In genomic region chrX:15471016-15471415, GRCh38 we compare ENCODE assay signal across 8 cellular contexts. TPM values are rescaled to one million over a fixed set of nuclear protein-coding genes. Genes with fewer than 3 reads are reported as not detected.
DNase-seq lines count a peak whose midpoint lies in the region; ATAC-seq, FAIRE-seq and TF ChIP-seq lines count a peak whose summit lies in the region.

No MANE protein-coding gene starts in this region.

- POLR2A ChIA-PET in endothelial cell of umbilical vein (lab: Charles Lee): no interaction called here

- no peaks in the 10 kb centered on the region for H3K9me1 ChIP-seq in endothelial cell of umbilical vein (replicated peaks; ENCODE audit: control insufficient read depth, extremely low read depth, insufficient read depth, low read length)

- H3K4me1 Mint-ChIP-seq in activated CD8-positive, alpha-beta memory T cell treated with anti-CD3 and anti-CD28 coated beads, Interleukin-2, amount 10 ng/mL, durations not matched to agents 7 days and 5 days: peaks cover 2% of the 10 kb centered on the region

- no peak overlapping the region for H3K4me3 Mint-ChIP-seq in activated CD8-positive, alpha-beta memory T cell treated with anti-CD3 and anti-CD28 coated beads, Interleukin-2, amount 10 ng/mL, durations not matched to agents 7 days and 5 days

- H3K36me3 ChIP-seq in endothelial cell of umbilical vein (ENCODE audit: control insufficient read depth in 2 of 2, extremely low read depth in 1 of 2, insufficient read depth in 2 of 2, low read length in 2 of 2): peaks cover 3 to 6% of the 10 kb centered on the region in 2 experiments

- intact Hi-C loops in endothelial cell of umbilical vein (cut with micrococcal nuclease): loop anchor here (1.0 to 5.0 kb wide), 4 partner anchors 94 to 204 kb away; no protein-coding TSS in a partner anchor

- H3K79me2 ChIP-seq in endothelial cell of umbilical vein (ENCODE audit: control insufficient read depth, insufficient read depth, low read length): peaks cover 41% of the 10 kb centered on the region

- dilution Hi-C loops in endothelial cell of umbilical vein (cut with MboI; ENCODE audit: extremely low pct_ligation_motif_present, low sequenced_read_pairs): no loop called here

- no peaks in the 10 kb centered on the region for H3K9me3 Mint-ChIP-seq in activated CD8-positive, alpha-beta memory T cell treated with anti-CD3 and anti-CD28 coated beads, Interleukin-2, amount 10 ng/mL, durations not matched to agents 7 days and 5 days (ENCODE audit: low read depth)

- FAIRE-seq in endothelial cell of umbilical vein (lab: Jason Lieb, UNC): peak; percentile 94

- TF ChIP-seq POLR2A in endothelial cell of umbilical vein (IDR thresholded peaks at IDR 0.05; ENCODE audit: low read depth, low read length): no peak

- no peak overlapping the region for H3K4me3 ChIP-seq in GM12875 (ENCODE audit: low read depth, low read length)
- no peak overlapping the region for H3K4me3 ChIP-seq in endothelial cell of umbilical vein (replicated peaks in 1 of 3; ENCODE audit: insufficient read depth in 1 of 3, low read depth in 1 of 3, low read length in 3 of 3)

- H4K20me1 ChIP-seq in endothelial cell of umbilical vein (replicated peaks; ENCODE audit: control insufficient read depth, extremely low read depth, insufficient read depth, low read length): no peaks in the 10 kb centered on the region

- peak; percentile 75 for ATAC-seq in HG03045 (IDR thresholded peaks at IDR 0.05; ENCODE audit: unreplicated experiment)
- peak; percentile 76 for ATAC-seq in activated CD8-positive, alpha-beta memory T cell treated with anti-CD3 and anti-CD28 coated beads, Interleukin-2, amount 10 ng/mL, durations not matched to agents 7 days and 5 days
- ATAC-seq in stimulated activated naive CD8-positive, alpha-beta T cell treated with anti-CD3 and anti-CD28 coated beads, Interleukin-15, Interleukin-2, amounts not matched to agents 100 U/mL and 50 U/mL, for 24 hours: peak; percentile 66

- H3K27me3 Mint-ChIP-seq in activated CD8-positive, alpha-beta memory T cell treated with anti-CD3 and anti-CD28 coated beads, Interleukin-2, amount 10 ng/mL, durations not matched to agents 7 days and 5 days: no peaks in the 10 kb centered on the region

- H3K9me3 ChIP-seq in endothelial cell of umbilical vein (replicated peaks; ENCODE audit: control insufficient read depth, insufficient read depth, low read length): no peaks in the 10 kb centered on the region

- peak; percentile 24 for DNase-seq in NCI-H82 treated with DMSO at 0.1 percent for 48 hours (lab: John Stamatoyannopoulos, UW; ENCODE audit: unreplicated experiment)
- DNase-seq in activated CD8-positive, alpha-beta memory T cell treated with anti-CD3 and anti-CD28 coated beads, Interleukin-2, amount 10 ng/mL, durations not matched to agents 7 days and 5 days: peak; percentile 66
- DNase-seq in endothelial cell of umbilical vein (ENCODE audit: low read depth, low spot score): peak; percentile 67
- DNase-seq in myocyte (ENCODE audit: low read depth): peak; percentile 75
- peak; percentile 50 for DNase-seq in stimulated activated naive CD8-positive, alpha-beta T cell treated with anti-CD3 and anti-CD28 coated beads, Interleukin-15, Interleukin-2, amounts not matched to agents 100 U/mL and 50 U/mL, for 24 hours

- BruUV-seq in endothelial cell of umbilical vein (replicated peaks; lab: Mats Ljungman, UMichigan): no TSS peak

- no peak overlapping the region for H3K9ac ChIP-seq in endothelial cell of umbilical vein (replicated peaks; ENCODE audit: extremely low read depth, insufficient read depth, low read length)

- no peaks in the 10 kb centered on the region for H3K36me3 Mint-ChIP-seq in activated CD8-positive, alpha-beta memory T cell treated with anti-CD3 and anti-CD28 coated beads, Interleukin-2, amount 10 ng/mL, durations not matched to agents 7 days and 5 days

- H3K4me1 ChIP-seq in endothelial cell of umbilical vein (ENCODE audit: control insufficient read depth, extremely low read depth, insufficient read depth, low read length): peaks cover 19% of the 10 kb centered on the region

- H3K27ac ChIP-seq in 22Rv1 (no peak overlapping the region), endothelial cell of umbilical vein (ENCODE audit: insufficient read depth, low read depth, low read length) (no peak overlapping the region)

- H3K27me3 ChIP-seq in endothelial cell of umbilical vein (ENCODE audit: control insufficient read depth in 2 of 2, insufficient read depth in 2 of 2, low read length in 2 of 2): no peaks in the 10 kb centered on the region

- CTCF ChIA-PET in activated CD8-positive, alpha-beta memory T cell treated with anti-CD3 and anti-CD28 coated beads, Interleukin-2, amount 10 ng/mL, durations not matched to agents 7 days and 5 days (lab: Charles Lee): interaction anchor here (1.5 to 1.8 kb wide), 2 partner anchors 25 to 171 kb away, joined by 5 read pairs; no protein-coding TSS in a partner anchor
- CTCF ChIA-PET in endothelial cell of umbilical vein (lab: Charles Lee): interaction anchor here (0.7 to 1.3 kb wide), 4 partner anchors 10 to 94 kb away, joined by 3 to 16 read pairs (median 3); no protein-coding TSS in a partner anchor

- H2AFZ ChIP-seq in endothelial cell of umbilical vein (ENCODE audit: low read depth, low read length): no peak overlapping the region

- no peak overlapping the region for H3K27ac Mint-ChIP-seq in activated CD8-positive, alpha-beta memory T cell treated with anti-CD3 and anti-CD28 coated beads, Interleukin-2, amount 10 ng/mL, durations not matched to agents 7 days and 5 days

- H3K4me2 ChIP-seq in endothelial cell of umbilical vein (ENCODE audit: insufficient read depth, low read length): no peak overlapping the region

- peak; percentile 75 for TF ChIP-seq CTCF in 22Rv1 (IDR thresholded peaks at IDR 0.05)
- TF ChIP-seq CTCF in GM12875 (IDR thresholded peaks at IDR 0.05; ENCODE audit: borderline replicate concordance, insufficient read depth, low read depth, low read length): peak; percentile 86
- peak; percentile 62 to 70 for TF ChIP-seq CTCF in endothelial cell of umbilical vein (IDR thresholded peaks at IDR 0.05; ENCODE audit: extremely low read depth in 1 of 2, insufficient read depth in 1 of 2, low read depth in 1 of 2, low read length in 2 of 2)

TF ChIP-seq in endothelial cell of umbilical vein, 7 proteins besides CTCF, POLR2A, EP300 and RAD21:
- peak; percentile 61 for TF ChIP-seq FOS (IDR thresholded peaks at IDR 0.05; ENCODE audit: borderline replicate concordance, insufficient read depth, low read length)
- no peak for TF ChIP-seq JUN (IDR thresholded peaks at IDR 0.05; ENCODE audit: borderline replicate concordance, insufficient read depth, insufficient read length, low read depth)
- TF ChIP-seq MYC (IDR thresholded peaks at IDR 0.05; ENCODE audit: low read depth, low read length): no peak
TF ChIP-seq in endothelial cell of umbilical vein: peak in this region for 1.

RNA-seq across cellular contexts. Expression of gene PIR, which starts 22.1 kb away (rescaled TPM):
- total RNA-seq in activated CD8-positive, alpha-beta memory T cell treated with anti-CD3 and anti-CD28 coated beads, Interleukin-2, amount 10 ng/mL, durations not matched to agents 7 days and 5 days: 1 to 10 TPM; 6.2 to 7.0 TPM
- total RNA-seq in endothelial cell of umbilical vein: 92.1 and 108 TPM in 2 replicates
- 58.4 and 89.0 TPM in 2 replicates for polyA plus RNA-seq in endothelial cell of umbilical vein
- polyA plus RNA-seq in endothelial cell of umbilical vein (2011; cell fraction: cytosol; rRNA removed): 131 and 140 TPM in 2 replicates
- polyA plus RNA-seq in endothelial cell of umbilical vein (2011; cell fraction: nucleus; rRNA removed): 75.9 and 82.5 TPM in 2 replicates
- polyA plus RNA-seq in endothelial cell of umbilical vein (2012): 99.2 and 136 TPM in 2 replicates
- polyA minus RNA-seq in endothelial cell of umbilical vein: 36.8 and 41.6 TPM in 2 replicates
- polyA minus RNA-seq in endothelial cell of umbilical vein (2011; cell fraction: cytosol; rRNA and poly(A)+ RNA removed): 25.0 TPM
- 49.7 and 51.0 TPM in 2 replicates for polyA minus RNA-seq in endothelial cell of umbilical vein (2011; cell fraction: nucleus; rRNA and poly(A)+ RNA removed)
- total RNA-seq in myocyte: 4.6 and 7.3 TPM in 2 replicates
- 9.3 TPM for polyA plus RNA-seq in myocyte (2012)

RNA-seq across cellular contexts. Expression of gene BMX, which starts 29.6 kb away (rescaled TPM):
- total RNA-seq in activated CD8-positive, alpha-beta memory T cell treated with anti-CD3 and anti-CD28 coated beads, Interleukin-2, amount 10 ng/mL, durations not matched to agents 7 days and 5 days: not detected
- total RNA-seq in endothelial cell of umbilical vein (86.0 and 105 TPM in 2 replicates), myocyte (not detected in 2 replicates)
- 42.9 and 49.8 TPM in 2 replicates for polyA plus RNA-seq in endothelial cell of umbilical vein
- 69.4 and 80.4 TPM in 2 replicates for polyA plus RNA-seq in endothelial cell of umbilical vein (2011; cell fraction: cytosol; rRNA removed)
- polyA plus RNA-seq in endothelial cell of umbilical vein (2011; cell fraction: nucleus; rRNA removed): 70.4 and 78.7 TPM in 2 replicates
- polyA plus RNA-seq in endothelial cell of umbilical vein (2012): 85.8 and 108 TPM in 2 replicates
- polyA minus RNA-seq in endothelial cell of umbilical vein: 37.7 and 47.6 TPM in 2 replicates
- not detected for polyA minus RNA-seq in endothelial cell of umbilical vein (2011; cell fraction: cytosol; rRNA and poly(A)+ RNA removed)
- 26.6 and 31.4 TPM in 2 replicates for polyA minus RNA-seq in endothelial cell of umbilical vein (2011; cell fraction: nucleus; rRNA and poly(A)+ RNA removed)
- not detected for polyA plus RNA-seq in myocyte (2012)

Comparison
In these comparisons a context has a peak if more than half of its experiments do, and no peak if none do; other contexts are left out.
1. DNase-seq: peak in every context shown above with its lines; median percentile 75 in myocyte; 67 in endothelial cell of umbilical vein; 66 in activated CD8-positive, alpha-beta memory T cell treated with anti-CD3 and anti-CD28 coated beads, Interleukin-2, amount 10 ng/mL, durations not matched to agents 7 days and 5 days; 50 in stimulated activated naive CD8-positive, alpha-beta T cell treated with anti-CD3 and anti-CD28 coated beads, Interleukin-15, Interleukin-2, amounts not matched to agents 100 U/mL and 50 U/mL, for 24 hours; 24 in NCI-H82 treated with DMSO at 0.1 percent for 48 hours.
2. RNA of gene PIR, which starts 22.1 kb away (total RNA-seq): 92.1 to 108 TPM in endothelial cell of umbilical vein; 4.6 to 7.3 TPM in myocyte and 6.2 to 7.0 TPM in activated CD8-positive, alpha-beta memory T cell treated with anti-CD3 and anti-CD28 coated beads, Interleukin-2, amount 10 ng/mL, durations not matched to agents 7 days and 5 days; every median in the first group is over 10 times any median in the second.
3. RNA of gene BMX, which starts 29.6 kb away (total RNA-seq): 86.0 to 105 TPM in endothelial cell of umbilical vein; not detected in activated CD8-positive, alpha-beta memory T cell treated with anti-CD3 and anti-CD28 coated beads, Interleukin-2, amount 10 ng/mL, durations not matched to agents 7 days and 5 days and not detected in myocyte; every median in the first group is over 10 times any median in the second.
4. Peak in every context shown above with its lines, with median percentiles within 50 percentile points of each other: CTCF ChIP-seq and ATAC-seq.